26 cellular contexts compared by ENCODE assay signal in genomic region chr1:239893127-239893731, GRCh38.
DNase-seq lines count a peak whose midpoint lies in the region; TF ChIP-seq lines count a peak whose summit lies in the region.
"Had no signal": no experiment of that assay in that cellular context is flagged by ENCODE, and none has a peak within 500 bp of the region (broad histone marks: within the 10 kb centered on the region; RNA-seq: fewer than 3 reads in every experiment).

No MANE protein-coding gene starts in this region.

- H3K27me3 ChIP-seq in rectal smooth muscle tissue (ENCODE audit: control insufficient read depth, insufficient read depth, low read length): no peaks in the 10 kb centered on the region

- H3K4me1 ChIP-seq in HEK293 (ENCODE audit: control insufficient read depth, insufficient read depth, low read length) (peaks cover 8% of the 10 kb centered on the region), rectal smooth muscle tissue (ENCODE audit: control insufficient read depth, insufficient read depth, low read length) (peaks cover 8% of the 10 kb centered on the region)

- CTCF ChIA-PET in HEK293 (lab: Yijun Ruan, JAX): interaction anchor here (0.5 to 1.1 kb wide), 3 partner anchors 585 to 936 kb away, joined by 3 to 5 read pairs (median 4); no protein-coding TSS in a partner anchor

- H3K36me3 ChIP-seq in HEK293 (ENCODE audit: control insufficient read depth in 2 of 2, insufficient read depth in 1 of 2, low read length in 2 of 2): peaks cover 0 to 4% of the 10 kb centered on the region in 2 experiments; a peak in 1 of 3 replicates
- H3K36me3 ChIP-seq in rectal smooth muscle tissue (ENCODE audit: control insufficient read depth, insufficient read depth, low read length): no peaks in the 10 kb centered on the region
- H3K36me3 ChIP-seq: heart right ventricle had no signal

- no peaks in the 10 kb centered on the region for H3K9me3 ChIP-seq in HEK293 (ENCODE audit: control insufficient read depth, insufficient read depth, low read depth, low read length)
- H3K9me3 ChIP-seq: heart right ventricle had no signal

- DNase-seq in astrocyte of the hippocampus (ENCODE audit: low read depth, low spot score): peak; percentile 8
- DNase-seq in stimulated activated CD4-positive, alpha-beta T cell treated with anti-CD3 and anti-CD28 coated beads, Interleukin-4, amount 100 ng/mL, for 24 hours: no peak
- DNase-seq in D341Med (ENCODE audit: low spot score): no peak
- no peak for DNase-seq in NCI-H2081 treated with DMSO at 0.1 percent for 48 hours (lab: John Stamatoyannopoulos, UW)
- DNase-seq: activated CD8-positive, alpha-beta T cell treated with anti-CD3 and anti-CD28 coated beads for 36 hours; activated gamma-delta T cell; activated naive CD8-positive, alpha-beta T cell treated with anti-CD3 and anti-CD28 coated beads, Interleukin-2, amount 50 U/mL, for 24 hours; activated T-cell treated with anti-CD3 and anti-CD28 coated beads for 4 hours; CD4-positive, alpha-beta T cell; DMS153; foreskin fibroblast; GDM1; heart right ventricle; KBM-7; mammary epithelial cell; NCI-H1694; NCI-H2171; NCI-H524 treated with DMSO at 0.1 percent for 48 hours; posterior cingulate gyrus; stimulated activated CD8-positive, alpha-beta memory T cell treated with anti-CD3 and anti-CD28 coated beads, Interleukin-4, amount 100 ng/mL, for 48 hours; SW 1271; T1000 had no signal

- H3K27ac ChIP-seq in C4-2B (peak overlapping the region; percentile 40; the same call in 1 of the 2 replicates), HEK293 (ENCODE audit: extremely low read depth, low read depth, low read length) (no peak overlapping the region), rectal smooth muscle tissue (ENCODE audit: low read depth, low read length) (peak overlapping the region; percentile 23)
- H3K27ac ChIP-seq: epithelial cell of prostate, heart right ventricle had no signal

- no peak overlapping the region for H3K9ac ChIP-seq in rectal smooth muscle tissue (ENCODE audit: low read length)

- TF ChIP-seq CTCF in C4-2B (conservative IDR thresholded peaks at IDR 0.05) (no peak; the same call in 1 of the 2 replicates), HEK293 (tag by site-specific recombination; IDR thresholded peaks at IDR 0.05) (no peak; the same call in 1 of the 2 replicates)

- POLR2A ChIA-PET in HEK293 (lab: Yijun Ruan, JAX): no interaction called here

- H3K4me3 ChIP-seq in HEK293 (ENCODE audit: low read depth, low read length) (no peak overlapping the region), rectal smooth muscle tissue (ENCODE audit: low read length) (no peak overlapping the region)
- H3K4me3 ChIP-seq: heart right ventricle had no signal

TF ChIP-seq in HEK293, 187 proteins besides CTCF, POLR2A, EP300 and RAD21:
- TF ChIP-seq ZNF223 (tag by site-specific recombination; IDR thresholded peaks at IDR 0.05) (no peak), GLIS2 (tag by site-specific recombination; IDR thresholded peaks at IDR 0.05) (no peak), ZNF664 (tag by site-specific recombination; IDR thresholded peaks at IDR 0.05) (no peak), ZNF692 (tag by site-specific recombination; IDR thresholded peaks at IDR 0.05) (0 out of 2 replicates have a peak, but pooled peaks have one; percentile 26), ZNF202 (tag by site-specific recombination; IDR thresholded peaks at IDR 0.05; ENCODE audit: borderline replicate concordance) (no peak), BCL6B (tag by site-specific recombination; IDR thresholded peaks at IDR 0.05) (no peak), ZNF26 (tag by site-specific recombination; IDR thresholded peaks at IDR 0.05) (no peak), AEBP2 (tag by site-specific recombination; IDR thresholded peaks at IDR 0.05; ENCODE audit: borderline replicate concordance) (no peak)
